Comparison of ENCODE assay signal across 5 cellular contexts in the genomic region with DNA sequence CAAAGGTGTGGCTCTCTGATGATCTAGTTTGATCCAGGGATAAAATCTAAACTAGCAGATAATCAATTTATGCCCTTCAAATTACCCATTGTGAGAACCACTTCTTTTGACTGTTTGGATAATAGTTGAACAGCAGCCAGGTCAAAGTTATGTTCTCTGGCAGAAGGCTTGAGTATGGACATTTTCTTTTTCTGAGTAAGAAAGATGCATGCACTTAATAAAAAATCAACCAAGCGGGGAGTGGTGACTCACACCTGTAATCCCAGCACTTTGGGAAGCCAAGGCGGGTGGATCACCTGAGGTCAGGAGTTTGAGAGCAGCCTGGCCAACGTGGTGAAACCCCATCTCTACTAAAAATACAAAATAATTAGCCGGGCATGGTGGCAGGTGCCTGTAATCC. TPM values are rescaled to one million over a fixed set of nuclear protein-coding genes. Genes with fewer than 3 reads are reported as not detected.
"Had no signal": no experiment of that assay in that cellular context is flagged by ENCODE, and none has a peak within 500 bp of the region (broad histone marks: within the 10 kb centered on the region; RNA-seq: fewer than 3 reads in every experiment).

No MANE protein-coding gene starts in this region.

RNA-seq across cellular contexts. Expression of gene TXNDC2, which starts 5.7 kb away (rescaled TPM):
- total RNA-seq: activated CD8-positive, alpha-beta T cell treated with anti-CD3 and anti-CD28 coated beads, Interleukin-2, amount 10 ng/mL, durations not matched to agents 7 days and 5 days; activated naive CD8-positive, alpha-beta T cell treated with anti-CD3 and anti-CD28 coated beads, Interleukin-2, amount 10 ng/mL, durations not matched to agents 7 days and 5 days; OCI-LY7; T-helper 17 cell had no signal
- polyA plus RNA-seq: aorta had no signal
